In the genomic region with DNA sequence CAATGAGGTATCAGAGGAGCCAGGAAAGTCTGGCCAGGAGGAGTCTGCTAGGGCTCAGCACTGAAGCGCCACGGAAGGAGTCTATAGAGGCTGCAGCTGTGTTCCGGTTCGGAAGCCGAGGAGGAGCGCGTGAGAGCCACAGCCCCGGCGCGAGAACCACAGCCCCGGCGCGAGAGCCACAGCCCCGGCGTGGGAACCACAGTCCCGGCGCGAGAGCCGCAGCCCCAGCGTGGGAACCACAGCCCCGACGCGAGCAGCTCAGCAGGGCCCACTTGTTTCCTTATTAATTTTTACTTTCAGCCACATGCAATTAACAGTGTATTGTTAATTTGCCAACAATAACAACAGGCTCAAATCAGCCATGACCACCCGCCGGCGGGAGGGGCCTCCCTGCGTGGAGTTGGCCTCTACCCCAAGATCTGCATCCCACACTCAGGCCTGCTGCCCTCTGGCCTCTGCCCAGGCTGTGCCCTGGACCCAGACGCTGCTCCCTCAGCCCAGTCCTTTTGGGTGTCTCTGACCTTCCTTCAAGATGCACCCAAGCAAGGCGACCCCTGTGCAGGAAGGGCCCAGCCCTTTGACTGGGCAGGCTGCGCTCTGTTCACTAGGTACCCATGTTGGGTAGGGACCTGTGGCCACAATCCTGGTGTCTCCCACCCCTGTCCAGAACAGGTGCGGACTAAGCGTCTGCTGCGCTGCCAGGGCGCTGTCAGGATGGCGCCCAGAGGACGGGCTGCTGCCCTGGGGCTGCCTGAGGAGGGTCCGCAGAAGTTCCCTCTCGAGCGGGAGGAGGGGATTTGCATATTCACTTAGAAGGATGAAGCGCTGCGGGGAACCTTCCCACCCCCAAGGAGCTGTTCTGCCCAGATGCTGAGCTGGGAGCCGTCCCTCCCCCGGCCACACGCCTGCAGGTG, we compare ENCODE assay signal across 1 cellular context.
TF ChIP-seq lines count a peak whose summit lies in the region.

No MANE protein-coding gene starts in this region.

TF ChIP-seq in HCT116, 20 proteins besides CTCF, POLR2A, EP300 and RAD21 (continued from another document):
- no peak for TF ChIP-seq MAX (IDR thresholded peaks at IDR 0.05)
- TF ChIP-seq REST (IDR thresholded peaks at IDR 0.05; ENCODE audit: low read depth) = no peak
- TF ChIP-seq EZH2 (IDR thresholded peaks at IDR 0.05) = no peak
- TF ChIP-seq FOSL1 (IDR thresholded peaks at IDR 0.05; ENCODE audit: low read depth) = no peak
- TF ChIP-seq SIN3A (IDR thresholded peaks at IDR 0.05; ENCODE audit: low read depth) = no peak
- no peak for TF ChIP-seq CBX3 (IDR thresholded peaks at IDR 0.05; ENCODE audit: low read depth)
- TF ChIP-seq EZH2phosphoT487 (IDR thresholded peaks at IDR 0.05; ENCODE audit: borderline replicate concordance) = no peak
- TF ChIP-seq ZNF274 (IDR thresholded peaks at IDR 0.05; ENCODE audit: low read depth, low read length) = no peak
- TF ChIP-seq SP1 (IDR thresholded peaks at IDR 0.05; ENCODE audit: low read depth) = no peak
- no peak for TF ChIP-seq EGR1 (IDR thresholded peaks at IDR 0.05; ENCODE audit: low read depth)
- no peak for TF ChIP-seq POLR2AphosphoS5 (IDR thresholded peaks at IDR 0.05; ENCODE audit: low read depth, low read length)
